8 cellular contexts compared by ENCODE assay signal in the genomic region with DNA sequence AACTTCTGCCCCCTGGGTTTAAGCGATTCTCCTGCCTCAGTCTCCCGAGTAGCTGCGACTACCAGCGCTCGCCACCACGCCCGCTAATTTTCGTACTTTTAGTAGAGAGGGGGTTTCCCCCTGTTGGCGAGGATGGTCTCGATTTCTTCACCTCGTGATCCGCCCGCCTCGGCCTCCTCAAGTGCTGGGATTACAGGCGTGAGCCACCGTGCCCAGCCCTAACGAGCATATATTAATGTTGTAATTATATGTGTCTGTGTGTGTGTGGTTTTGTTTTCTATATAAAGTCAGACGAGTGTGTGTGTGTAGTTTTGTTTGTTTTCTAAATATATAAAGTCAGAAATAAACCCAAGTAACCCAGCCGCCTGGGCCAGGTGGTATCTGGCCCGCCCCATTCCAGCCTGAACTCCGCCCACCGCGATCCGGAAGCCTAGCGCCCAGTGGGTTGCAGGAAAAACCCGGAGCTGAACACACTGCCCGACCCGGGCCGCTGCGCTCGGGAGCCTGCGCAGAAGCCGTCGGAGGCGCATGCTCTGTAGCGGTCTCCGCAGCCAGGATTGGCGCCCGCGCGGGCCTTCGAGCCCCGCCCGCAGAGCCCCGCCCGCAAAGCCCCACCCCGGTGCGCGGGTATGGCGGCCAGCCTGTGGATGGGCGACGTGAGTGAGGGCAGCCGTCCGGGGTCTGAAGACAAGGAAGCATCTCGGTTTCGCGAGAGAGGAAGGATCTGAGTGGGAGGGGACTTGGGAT. TPM values are rescaled to one million over a fixed set of nuclear protein-coding genes. Genes with fewer than 3 reads are reported as not detected.
A peak's percentile ranks its signal among the peaks of the same experiment; 100 is the strongest.
DNase-seq lines count a peak whose midpoint lies in the region; ATAC-seq and TF ChIP-seq lines count a peak whose summit lies in the region.

Gene TRNAU1AP (plus strand): TSS at position 604 of the 747 bp plus-strand sequence. CDS start 26 bp downstream, at position 630.

- H3K36me3 ChIP-seq in WERI-Rb-1 (peaks cover 20% of the 10 kb centered on the region), breast epithelium (no peaks in the 10 kb centered on the region), iPS-20b (ENCODE audit: insufficient read depth, low read depth, low read length) (peaks cover 25% of the 10 kb centered on the region), skeletal muscle tissue (ENCODE audit: control insufficient read depth in 3 of 3, insufficient read depth in 3 of 3, low read length in 3 of 3) (peaks cover 0 to 4% (median 4%) of the 10 kb centered on the region in 3 donors)

- CTCF ChIA-PET in AG04450 (lab: Charles Lee), result interaction anchor here (1.0 to 1.4 kb wide), 2 partner anchors 50 to 193 kb away, joined by 3 to 4 read pairs; no protein-coding TSS in a partner anchor

- POLR2A ChIA-PET in AG04450 (lab: Yijun Ruan, JAX), result interaction anchor here (0.6 to 5.0 kb wide), 7 partner anchors 10 to 96 kb away, joined by 3 to 75 read pairs (median 4); partner anchors contain the start of genes RNU11 and TAF12

- peak within 1 kb of the TSS; percentile 70 for H3K27ac ChIP-seq in AG04450 (ENCODE audit: low read depth, low read length)
- H3K27ac ChIP-seq in WERI-Rb-1, result peak within 1 kb of the TSS; percentile 67
- peak within 1 kb of the TSS; percentile 89 to 91 for H3K27ac ChIP-seq in breast epithelium
- H3K27ac ChIP-seq in iPS-20b (ENCODE audit: low read length), result peak within 1 kb of the TSS; percentile 83
- peak within 1 kb of the TSS; percentile 89 for H3K27ac ChIP-seq in skeletal muscle tissue (ENCODE audit: low read depth, low read length)

- ATAC-seq in GM18907 (IDR thresholded peaks at IDR 0.05; ENCODE audit: unreplicated experiment) (peak; percentile 92), HG03139 (IDR thresholded peaks at IDR 0.05; ENCODE audit: unreplicated experiment) (peak; percentile 90)

- TF ChIP-seq POLR2A in breast epithelium (IDR thresholded peaks at IDR 0.05), result peak; percentile 65

- intact Hi-C loops in breast epithelium (cut with DNase I; ENCODE audit: low total_unique reads), result no loop called here

- TF ChIP-seq CTCF in AG04450 (IDR thresholded peaks at IDR 0.05; ENCODE audit: low read depth, low read length) (no peak), WERI-Rb-1 (IDR thresholded peaks at IDR 0.05; ENCODE audit: low read depth, low read length) (no peak), breast epithelium (IDR thresholded peaks at IDR 0.05) (peak in 1 of 3 donors; percentile 14)

- no peaks in the 10 kb centered on the region for H3K27me3 ChIP-seq in AG04450 (ENCODE audit: control insufficient read depth, insufficient read depth, low read length)
- no peaks in the 10 kb centered on the region for H3K27me3 ChIP-seq in WERI-Rb-1 (ENCODE audit: insufficient read depth, low read depth, severe bottlenecking)
- no peaks in the 10 kb centered on the region for H3K27me3 ChIP-seq in breast epithelium
- H3K27me3 ChIP-seq in iPS-20b (ENCODE audit: insufficient read depth, low read length), result no peaks in the 10 kb centered on the region
- no peaks in the 10 kb centered on the region for H3K27me3 ChIP-seq in skeletal muscle tissue (ENCODE audit: control insufficient read depth in 3 of 3, insufficient read depth in 3 of 3, low read length in 3 of 3)

- H3K9me3 ChIP-seq in AG04450 (ENCODE audit: control insufficient read depth, insufficient read depth, low read length), result no peaks in the 10 kb centered on the region
- no peaks in the 10 kb centered on the region for H3K9me3 ChIP-seq in WERI-Rb-1 (ENCODE audit: severe bottlenecking)
- no peaks in the 10 kb centered on the region for H3K9me3 ChIP-seq in breast epithelium
- H3K9me3 ChIP-seq in iPS-20b (ENCODE audit: insufficient read depth, low read depth, low read length), result no peaks in the 10 kb centered on the region
- H3K9me3 ChIP-seq in skeletal muscle tissue (ENCODE audit: control insufficient read depth in 3 of 3, low read length in 3 of 3), result no peaks in the 10 kb centered on the region

- peak within 1 kb of the TSS; percentile 91 for H3K9ac ChIP-seq in iPS-20b (ENCODE audit: low read depth, low read length)
- peak within 1 kb of the TSS; percentile 96 to 100 (median 99) for H3K9ac ChIP-seq in skeletal muscle tissue (ENCODE audit: low read depth in 1 of 3, low read length in 3 of 3)

- H3K4me1 ChIP-seq in breast epithelium (no peaks in the 10 kb centered on the region), iPS-20b (ENCODE audit: insufficient read depth, low read length) (no peaks in the 10 kb centered on the region), skeletal muscle tissue (ENCODE audit: control insufficient read depth in 3 of 3, insufficient read depth in 3 of 3, low read length in 3 of 3) (peaks cover 5 to 11% (median 7%) of the 10 kb centered on the region in 3 donors)

- DNase-seq in AG04450 (ENCODE audit: low read depth, low spot score) (peak; percentile 92), NCI-H2227 (lab: John Stamatoyannopoulos, UW; ENCODE audit: unreplicated experiment) (peak; percentile 99), WERI-Rb-1 (peak; percentile 96), breast epithelium (ENCODE audit: low spot score in 2 of 2) (peak; percentile 94 to 96)

- H3K4me3 ChIP-seq in AG04450 (ENCODE audit: low read depth, low read length), result peak within 1 kb of the TSS; percentile 96
- peak within 1 kb of the TSS; percentile 83 for H3K4me3 ChIP-seq in WERI-Rb-1 (ENCODE audit: low read depth, low read length)
- peak within 1 kb of the TSS; percentile 63 to 78 (median 74) for H3K4me3 ChIP-seq in breast epithelium
- peak within 1 kb of the TSS; percentile 97 for H3K4me3 ChIP-seq in iPS-20b (ENCODE audit: low read length)
- peak within 1 kb of the TSS; percentile 97 to 99 (median 98) for H3K4me3 ChIP-seq in skeletal muscle tissue (ENCODE audit: low read length in 3 of 3)

RNA-seq across cellular contexts. Expression of gene TRNAU1AP, which starts in this region (rescaled TPM):
- 29.4 and 30.1 TPM in 2 replicates for polyA plus RNA-seq in AG04450 (2011; rRNA removed)
- polyA minus RNA-seq in AG04450 (2011; rRNA and poly(A)+ RNA removed), result 12.0 and 13.2 TPM in 2 replicates
- 10 to 100 TPM; 22.0 to 27.8 (median 27.1) TPM for total RNA-seq in breast epithelium
- total RNA-seq in skeletal muscle tissue, result 15.1 TPM

Comparison
In these comparisons a context has a peak if more than half of its experiments do, and no peak if none do; other contexts are left out.
1. Peak in every context shown above with its lines: DNase-seq, ATAC-seq, H3K4me3 ChIP-seq and H3K27ac ChIP-seq.